8 cellular contexts compared by ENCODE assay signal in the genomic region with DNA sequence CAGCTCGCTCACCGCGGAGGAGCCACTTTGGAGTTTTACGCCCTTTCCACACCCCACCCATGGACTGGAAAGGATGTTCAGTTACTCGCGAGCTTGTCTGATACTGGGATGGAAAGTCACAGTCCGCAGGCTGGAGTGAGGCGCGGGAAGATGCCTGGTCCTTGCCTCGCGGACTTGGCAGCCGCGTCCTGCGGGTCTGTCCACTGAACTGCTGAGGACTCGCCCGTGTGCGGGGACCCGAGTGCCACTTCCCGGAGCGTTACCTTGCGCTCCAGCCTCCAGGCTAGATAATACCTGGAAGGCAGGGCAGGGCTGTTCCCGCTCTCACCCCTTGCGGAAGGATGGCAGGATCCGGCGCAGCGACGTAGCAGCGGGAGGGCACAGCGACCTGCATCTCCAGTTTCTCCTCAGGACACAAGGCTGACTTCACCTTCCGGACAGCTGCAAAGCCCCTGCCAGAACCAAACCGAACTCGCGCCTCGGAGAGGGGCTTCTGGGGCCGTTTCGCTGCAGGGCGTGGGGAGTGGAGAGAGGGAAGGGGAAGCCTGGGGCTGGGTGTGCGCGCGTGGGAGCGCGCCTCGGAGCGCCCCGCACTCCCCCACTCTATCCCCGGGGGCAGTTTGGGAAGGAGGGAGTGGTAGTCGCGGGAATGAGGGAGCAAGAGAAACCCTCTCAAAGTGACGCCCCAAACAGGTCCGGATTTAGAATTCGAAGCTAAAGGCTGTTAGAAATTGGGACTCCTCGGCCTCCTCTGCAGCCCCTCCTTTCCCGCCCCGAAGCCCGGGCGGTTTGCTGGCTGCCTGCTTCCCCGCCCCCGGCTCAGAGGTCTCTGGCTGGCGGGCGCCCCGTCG. TPM values are rescaled to one million over a fixed set of nuclear protein-coding genes. Genes with fewer than 3 reads are reported as not detected.
A peak's percentile ranks its signal among the peaks of the same experiment; 100 is the strongest.
DNase-seq lines count a peak whose midpoint lies in the region; ATAC-seq and TF ChIP-seq lines count a peak whose summit lies in the region.

KCNQ5 (plus strand) TSS at position 822 of the 851 bp plus-strand sequence.

- POLR2A ChIA-PET in T-cell (lab: Charles Lee): interaction anchor here in 1 of 2 donors (0.6 kb wide), 1 partner anchor 509 kb away, joined by 3 read pairs; no protein-coding TSS in a partner anchor

- CTCF ChIA-PET in T-cell (lab: Charles Lee): interaction anchor here (0.6 to 7.4 kb wide), 6 partner anchors 8 to 509 kb away, joined by 3 to 150 read pairs (median 4); no protein-coding TSS in a partner anchor

- H3K36me3 Mint-ChIP-seq in T-cell: no peaks in the 10 kb centered on the region
- H3K36me3 Mint-ChIP-seq in dendritic cell treated with granulocyte-macrophage colony-stimulating factor and Interleukin-4, amounts not matched to agents 40 ng/mL and 50 ng/mL, for 4 days (ENCODE audit: low read depth): no peaks in the 10 kb centered on the region

- H3K27ac Mint-ChIP-seq in T-cell: peak within 1 kb of the TSS; percentile 95 to 98
- H3K27ac Mint-ChIP-seq in dendritic cell treated with granulocyte-macrophage colony-stimulating factor and Interleukin-4, amounts not matched to agents 40 ng/mL and 50 ng/mL, for 4 days: no peak within 1 kb of the TSS
- peak within 1 kb of the TSS; percentile 96 to 100 for H3K27ac Mint-ChIP-seq in stimulated activated naive CD8-positive, alpha-beta T cell treated with anti-CD3 and anti-CD28 coated beads, Interleukin-15, amount 100 ng/mL, for 72 hours

- peak; percentile 5 for ATAC-seq in HG02943 (IDR thresholded peaks at IDR 0.05; ENCODE audit: low read depth, unreplicated experiment)
- ATAC-seq in T-cell (replicated peaks in 1 of 4): peak in 2 of 4 experiments; percentile 2 to 5
- no peak for ATAC-seq in stimulated activated naive CD8-positive, alpha-beta T cell treated with anti-CD3 and anti-CD28 coated beads, Interleukin-15, amount 100 ng/mL, for 72 hours
- no peak for ATAC-seq in HG03469 (IDR thresholded peaks at IDR 0.05; ENCODE audit: unreplicated experiment)
- ATAC-seq in GM21576 (IDR thresholded peaks at IDR 0.05; ENCODE audit: unreplicated experiment): no peak

- no peaks in the 10 kb centered on the region for H3K9me3 Mint-ChIP-seq in T-cell
- H3K9me3 Mint-ChIP-seq in dendritic cell treated with granulocyte-macrophage colony-stimulating factor and Interleukin-4, amounts not matched to agents 40 ng/mL and 50 ng/mL, for 4 days: no peaks in the 10 kb centered on the region
- H3K9me3 Mint-ChIP-seq in stimulated activated naive CD8-positive, alpha-beta T cell treated with anti-CD3 and anti-CD28 coated beads, Interleukin-15, amount 100 ng/mL, for 72 hours: no peaks in the 10 kb centered on the region

- DNase-seq in GM06990 (ENCODE audit: extremely low read depth, insufficient read length) (peak; percentile 51), T-cell (peak in 10 of 34 experiments; percentile 0 to 26 (median 8))
- DNase-seq in stimulated activated naive CD8-positive, alpha-beta T cell treated with anti-CD3 and anti-CD28 coated beads, Interleukin-15, amount 100 ng/mL, for 72 hours: peak; percentile 32 to 49

- H3K27me3 Mint-ChIP-seq in T-cell: no peaks in the 10 kb centered on the region
- peaks cover 33% of the 10 kb centered on the region for H3K27me3 Mint-ChIP-seq in dendritic cell treated with granulocyte-macrophage colony-stimulating factor and Interleukin-4, amounts not matched to agents 40 ng/mL and 50 ng/mL, for 4 days
- no peaks in the 10 kb centered on the region for H3K27me3 Mint-ChIP-seq in stimulated activated naive CD8-positive, alpha-beta T cell treated with anti-CD3 and anti-CD28 coated beads, Interleukin-15, amount 100 ng/mL, for 72 hours

- H3K27me3 ChIP-seq in GM06990 (replicated peaks; ENCODE audit: control insufficient read depth, insufficient read depth, low read length): no peaks in the 10 kb centered on the region
- H3K27me3 ChIP-seq in mononuclear cell (ENCODE audit: insufficient read depth, low read length): no peaks in the 10 kb centered on the region

- peaks cover 44% of the 10 kb centered on the region for H3K4me1 ChIP-seq in mononuclear cell (ENCODE audit: insufficient read depth, low read length)

- no peak for TF ChIP-seq CTCF in GM06990 (IDR thresholded peaks at IDR 0.05; ENCODE audit: insufficient read depth, low read length, poor library complexity, severe bottlenecking)

- peaks cover 42 to 57% (median 53%) of the 10 kb centered on the region in 3 donors for H3K4me1 Mint-ChIP-seq in T-cell
- peaks cover 33% of the 10 kb centered on the region for H3K4me1 Mint-ChIP-seq in dendritic cell treated with granulocyte-macrophage colony-stimulating factor and Interleukin-4, amounts not matched to agents 40 ng/mL and 50 ng/mL, for 4 days (ENCODE audit: low read depth)
- H3K4me1 Mint-ChIP-seq in stimulated activated naive CD8-positive, alpha-beta T cell treated with anti-CD3 and anti-CD28 coated beads, Interleukin-15, amount 100 ng/mL, for 72 hours: peaks cover 67% of the 10 kb centered on the region

- H3K36me3 ChIP-seq in GM06990 (ENCODE audit: control insufficient read depth, insufficient read depth, low read length): no peaks in the 10 kb centered on the region

- peak within 1 kb of the TSS; percentile 60 for H3K4me3 ChIP-seq in GM06990 (replicated peaks; ENCODE audit: low read depth, low read length)
- H3K4me3 ChIP-seq in mononuclear cell (ENCODE audit: low read length): peak within 1 kb of the TSS; percentile 50

- H3K9me3 ChIP-seq in mononuclear cell (ENCODE audit: low read depth, low read length): no peaks in the 10 kb centered on the region

- intact Hi-C loops in dendritic cell treated with granulocyte-macrophage colony-stimulating factor and Interleukin-4, amounts not matched to agents 40 ng/mL and 50 ng/mL, for 4 days (cut with micrococcal nuclease): loop anchor here (5.0 kb wide), 1 partner anchor 241 kb away; no protein-coding TSS in a partner anchor

- H3K4me3 Mint-ChIP-seq in T-cell: peak within 1 kb of the TSS; percentile 91 to 97 (median 93)
- peak within 1 kb of the TSS; percentile 81 for H3K4me3 Mint-ChIP-seq in dendritic cell treated with granulocyte-macrophage colony-stimulating factor and Interleukin-4, amounts not matched to agents 40 ng/mL and 50 ng/mL, for 4 days
- peak within 1 kb of the TSS; percentile 90 to 98 for H3K4me3 Mint-ChIP-seq in stimulated activated naive CD8-positive, alpha-beta T cell treated with anti-CD3 and anti-CD28 coated beads, Interleukin-15, amount 100 ng/mL, for 72 hours

RNA-seq across cellular contexts. Expression of gene KCNQ5, which starts in this region (rescaled TPM):
- 1 to 10 TPM; 3.5 to 5.3 (median 4.3) TPM for total RNA-seq in T-cell
- 2.8 TPM for total RNA-seq in mononuclear cell
